Comparison of ENCODE assay signal across 12 cellular contexts in the genomic region with DNA sequence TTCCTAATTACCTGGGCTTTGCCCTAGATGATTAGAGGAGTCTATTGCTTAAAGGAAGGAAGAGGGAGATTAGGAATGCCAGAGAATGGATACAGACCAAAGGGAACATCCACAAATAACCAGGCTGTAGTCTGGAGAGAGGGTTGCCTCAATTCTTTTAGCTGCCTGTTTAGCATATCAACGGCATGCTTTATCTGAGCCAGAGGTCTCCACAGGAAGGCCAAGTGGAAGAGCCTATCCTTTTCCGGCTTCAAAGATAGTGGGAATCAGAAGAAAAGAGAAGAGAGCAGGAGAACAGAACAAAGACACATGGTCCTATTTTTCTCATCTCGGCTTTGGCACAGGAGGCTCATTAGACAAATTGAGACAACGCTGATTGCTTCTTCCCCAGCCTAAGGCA.
A peak's percentile ranks its signal among the peaks of the same experiment; 100 is the strongest.
DNase-seq lines count a peak whose midpoint lies in the region.
"Had no signal": no experiment of that assay in that cellular context is flagged by ENCODE, and none has a peak within 500 bp of the region (broad histone marks: within the 10 kb centered on the region; RNA-seq: fewer than 3 reads in every experiment).

No MANE protein-coding gene starts in this region.

- no peak overlapping the region for H3K27ac Mint-ChIP-seq in activated CD4-positive, alpha-beta T cell treated with anti-CD3 and anti-CD28 coated beads, Interleukin-2, amount 10 ng/mL, durations not matched to agents 24 days and 14 days
- H3K27ac Mint-ChIP-seq: CD14-positive monocyte; CD8-positive, alpha-beta T cell had no signal

- no peaks in the 10 kb centered on the region for H3K27me3 ChIP-seq in NT2/D1 (ENCODE audit: insufficient read depth, insufficient read length)

- H3K4me3 Mint-ChIP-seq in activated CD4-positive, alpha-beta T cell treated with anti-CD3 and anti-CD28 coated beads, Interleukin-2, amount 10 ng/mL, durations not matched to agents 24 days and 14 days = no peak overlapping the region
- H3K4me3 Mint-ChIP-seq: CD14-positive monocyte; CD8-positive, alpha-beta T cell had no signal

- H3K9me3 Mint-ChIP-seq in activated CD4-positive, alpha-beta T cell treated with anti-CD3 and anti-CD28 coated beads, Interleukin-2, amount 10 ng/mL, durations not matched to agents 24 days and 14 days = no peaks in the 10 kb centered on the region
- H3K9me3 Mint-ChIP-seq: CD8-positive, alpha-beta T cell had no signal

- H3K9ac ChIP-seq in NT2/D1 (ENCODE audit: insufficient read length, low read depth) = no peak overlapping the region

- H3K27me3 Mint-ChIP-seq in activated CD4-positive, alpha-beta T cell treated with anti-CD3 and anti-CD28 coated beads, Interleukin-2, amount 10 ng/mL, durations not matched to agents 24 days and 14 days = no peaks in the 10 kb centered on the region

- H3K36me3 ChIP-seq in NT2/D1 (ENCODE audit: insufficient read depth, insufficient read length, low read length) = no peaks in the 10 kb centered on the region

- no peaks in the 10 kb centered on the region for H3K36me3 Mint-ChIP-seq in activated CD4-positive, alpha-beta T cell treated with anti-CD3 and anti-CD28 coated beads, Interleukin-2, amount 10 ng/mL, durations not matched to agents 24 days and 14 days (ENCODE audit: low read depth)
- H3K36me3 Mint-ChIP-seq: CD14-positive monocyte; CD8-positive, alpha-beta T cell had no signal

- intact Hi-C loops in activated CD4-positive, alpha-beta T cell treated with anti-CD3 and anti-CD28 coated beads, Interleukin-2, amount 10 ng/mL, durations not matched to agents 24 days and 14 days (cut with micrococcal nuclease) = no loop called here

- DNase-seq in ELF-1 (ENCODE audit: low read depth, low spot score) = peak; percentile 33
- peak; percentile 58 for DNase-seq in NT2/D1 (ENCODE audit: low read depth, low spot score)
- peak; percentile 70 for DNase-seq in iPS DF 19.7 (ENCODE audit: low read depth, low spot score)
- DNase-seq in iPS-NIHi11 (ENCODE audit: low spot score) = peak; percentile 52
- DNase-seq in activated CD4-positive, alpha-beta T cell treated with anti-CD3 and anti-CD28 coated beads, Interleukin-2, amount 10 ng/mL, durations not matched to agents 24 days and 14 days = no peak
- DNase-seq in COR-L47 (lab: John Stamatoyannopoulos, UW) = no peak
- no peak for DNase-seq in COLO829 (ENCODE audit: low spot score)
- no peak for DNase-seq in NCI-H1048 (lab: John Stamatoyannopoulos, UW)
- DNase-seq: CD8-positive, alpha-beta T cell; GOT3 had no signal

- H3K4me3 ChIP-seq in NT2/D1 (ENCODE audit: insufficient read length, low read depth) = no peak overlapping the region
- H3K4me3 ChIP-seq: GM12878 had no signal

- no peaks in the 10 kb centered on the region for H3K9me3 ChIP-seq in NT2/D1 (ENCODE audit: insufficient read depth, low read length)

- no peaks in the 10 kb centered on the region for H3K4me1 Mint-ChIP-seq in activated CD4-positive, alpha-beta T cell treated with anti-CD3 and anti-CD28 coated beads, Interleukin-2, amount 10 ng/mL, durations not matched to agents 24 days and 14 days
- H3K4me1 Mint-ChIP-seq: CD14-positive monocyte had no signal

- H3K4me1 ChIP-seq in NT2/D1 (ENCODE audit: insufficient read depth, insufficient read length) = no peaks in the 10 kb centered on the region

Comparison
In these comparisons a context has a peak if more than half of its experiments do, and no peak if none do; other contexts are left out.
1. DNase-seq: peak in ELF-1 (single experiment), NT2/D1 (single experiment), iPS DF 19.7 (single experiment) and iPS-NIHi11 (single experiment); none in activated CD4-positive, alpha-beta T cell treated with anti-CD3 and anti-CD28 coated beads, Interleukin-2, amount 10 ng/mL, durations not matched to agents 24 days and 14 days (single experiment), COR-L47 (single experiment), COLO829 (single experiment) and NCI-H1048 (single experiment).